ENCODE assay signal across 8 cellular contexts in the genomic region with DNA sequence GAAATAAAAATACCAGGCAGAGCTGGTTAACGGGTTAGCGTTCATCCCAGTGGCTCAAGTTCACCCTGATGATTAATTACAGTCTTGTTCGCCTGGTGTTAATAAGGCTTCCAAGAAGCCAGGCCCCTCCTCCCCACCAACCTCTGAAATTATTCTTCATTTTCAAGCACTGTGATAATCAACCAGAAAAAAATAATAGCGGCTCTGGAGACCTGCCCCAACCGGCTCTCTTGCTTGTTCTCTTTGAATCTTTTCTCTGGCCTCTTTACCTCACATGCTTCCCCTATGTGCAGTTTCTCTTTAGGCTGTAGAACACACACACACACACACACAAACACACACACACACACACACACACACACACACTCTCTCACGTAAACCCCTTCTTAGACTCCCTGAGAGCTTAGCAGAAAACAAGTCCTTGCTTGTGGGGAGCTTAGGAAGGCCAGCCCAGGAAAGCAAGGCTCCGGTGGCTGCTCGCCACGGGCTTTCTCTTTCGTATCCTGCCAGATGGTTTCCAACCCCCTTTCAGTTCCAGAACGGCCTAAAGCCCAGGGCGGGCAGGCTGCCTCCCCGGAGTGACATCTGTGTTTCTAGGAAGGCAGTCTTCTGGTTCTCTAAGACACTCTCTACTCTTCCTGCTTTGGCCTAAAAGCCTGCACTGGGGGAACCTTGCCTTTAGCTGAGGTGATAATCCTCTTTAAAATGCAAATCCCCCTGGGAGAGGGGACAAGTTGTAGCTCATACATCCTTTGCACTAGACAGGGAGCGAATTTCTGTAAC.
DNase-seq lines count a peak whose midpoint lies in the region; ATAC-seq and TF ChIP-seq lines count a peak whose summit lies in the region.

No MANE protein-coding gene starts in this region.

- no peaks in the 10 kb centered on the region for H3K79me2 ChIP-seq in PC-3 (ENCODE audit: low read length)

- H3K9me2 ChIP-seq in PC-3 (replicated peaks; ENCODE audit: low read length) = no peaks in the 10 kb centered on the region

- TF ChIP-seq CTCF in PC-3 (conservative IDR thresholded peaks at IDR 0.05; ENCODE audit: low read depth, low read length) = no peak

- H3K4me3 ChIP-seq in PC-3 (ENCODE audit: low read length) = no peak overlapping the region

- DNase-seq in NCI-H2227 treated with DMSO at 0.1 percent for 48 hours (lab: John Stamatoyannopoulos, UW) (peak; percentile 8), left cardiac atrium (peak; percentile 62), retina (peak; percentile 78), PC-3 (no peak), UCSD-AML1 (lab: John Stamatoyannopoulos, UW; ENCODE audit: unreplicated experiment) (no peak)
- peak; percentile 6 for DNase-seq in activated naive CD8-positive, alpha-beta T cell treated with anti-CD3 and anti-CD28 coated beads, Interleukin-2, amount 50 U/mL, for 16 hours (ENCODE audit: low read depth, low spot score)

- H3K36me3 ChIP-seq in PC-3 (ENCODE audit: low read depth, low read length) = no peaks in the 10 kb centered on the region

- intact Hi-C loops in left cardiac atrium (cut with DNase I) = no loop called here
- intact Hi-C loops in PC-3 (cut with micrococcal nuclease) = no loop called here

- CTCF ChIA-PET in PC-3 (lab: Charles Lee) = no interaction called here

- no peak overlapping the region for H3K27ac ChIP-seq in PC-3 (ENCODE audit: low read length)

- POLR2A ChIA-PET in PC-3 (lab: Charles Lee; ENCODE audit: unreplicated experiment) = no interaction called here

- no peaks in the 10 kb centered on the region for H3K4me1 ChIP-seq in PC-3 (ENCODE audit: insufficient read depth, low read length)

- H3K9me3 ChIP-seq in PC-3 (ENCODE audit: low read length) = no peaks in the 10 kb centered on the region

- H3K4me2 ChIP-seq in PC-3 (ENCODE audit: low read length) = no peak overlapping the region

- H3K9ac ChIP-seq in PC-3 (ENCODE audit: low read length) = no peak overlapping the region

- no TSS peak for BruUV-seq in PC-3 (replicated peaks; lab: Mats Ljungman, UMichigan)

- H2AFZ ChIP-seq in PC-3 (ENCODE audit: low read length) = no peak overlapping the region

- no peaks in the 10 kb centered on the region for H3F3A ChIP-seq in PC-3 (ENCODE audit: low read length, unreplicated experiment)

- no peaks in the 10 kb centered on the region for H4K20me1 ChIP-seq in PC-3 (ENCODE audit: low read length)

- peak; percentile 64 for ATAC-seq in GM18499 (IDR thresholded peaks at IDR 0.05; ENCODE audit: insufficient read depth, unreplicated experiment)
- peak; percentile 89 for ATAC-seq in HG02623 (IDR thresholded peaks at IDR 0.05; ENCODE audit: unreplicated experiment)
- peak; percentile 72 to 76 for ATAC-seq in left cardiac atrium
- ATAC-seq in PC-3 = no peak

- H3K27me3 ChIP-seq in PC-3 (ENCODE audit: low read length) = peaks cover 33% of the 10 kb centered on the region

Comparison
In these comparisons a context has a peak if more than half of its experiments do, and no peak if none do; other contexts are left out.
1. DNase-seq: peak in NCI-H2227 treated with DMSO at 0.1 percent for 48 hours (single experiment), activated naive CD8-positive, alpha-beta T cell treated with anti-CD3 and anti-CD28 coated beads, Interleukin-2, amount 50 U/mL, for 16 hours (single experiment), left cardiac atrium (single experiment) and retina (single experiment); none in PC-3 (single experiment) and UCSD-AML1 (single experiment).